Comparison of ENCODE assay signal across 8 cellular contexts in the genomic region with DNA sequence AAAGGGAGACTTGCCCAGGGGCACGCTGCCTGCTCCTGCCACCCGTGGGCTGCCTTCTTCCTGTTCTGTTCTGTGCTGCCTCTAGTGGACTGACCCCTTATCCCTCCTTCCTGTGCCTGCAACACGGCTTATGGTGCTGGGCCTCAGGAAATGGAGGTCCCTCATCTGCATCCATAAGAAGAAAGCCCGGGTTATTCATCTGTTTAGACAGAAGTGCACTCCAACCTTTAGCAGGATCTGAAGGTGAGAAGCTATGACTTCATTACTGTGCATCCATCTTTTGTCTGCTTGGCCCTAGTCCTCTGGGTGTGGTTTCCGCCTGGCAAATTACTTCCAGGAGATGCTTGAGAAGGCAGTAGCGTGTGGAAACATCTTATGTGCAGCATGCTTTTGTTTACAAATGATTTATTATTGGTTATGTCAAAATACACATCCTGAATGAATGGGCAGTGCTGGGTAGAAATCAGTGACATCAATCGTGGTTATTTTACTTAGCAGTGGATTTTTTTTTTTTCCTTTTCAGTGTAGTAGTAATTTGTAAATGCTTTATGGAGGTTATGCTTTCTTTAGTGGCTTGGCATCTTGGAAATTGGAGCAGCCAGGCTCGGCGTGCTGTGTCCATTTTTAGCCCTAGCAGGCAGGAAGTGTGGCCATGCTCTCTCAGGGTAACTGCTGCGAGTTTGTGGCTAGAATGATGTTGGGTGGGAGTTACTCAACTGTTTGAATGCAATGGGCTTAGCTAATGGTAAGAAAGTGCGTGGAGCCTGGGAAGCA. TPM values are rescaled to one million over a fixed set of nuclear protein-coding genes. Genes with fewer than 3 reads are reported as not detected.
A peak's percentile ranks its signal among the peaks of the same experiment; 100 is the strongest.
DNase-seq lines count a peak whose midpoint lies in the region; ATAC-seq and TF ChIP-seq lines count a peak whose summit lies in the region.
"Had no signal": no experiment of that assay in that cellular context is flagged by ENCODE, and none has a peak within 500 bp of the region (broad histone marks: within the 10 kb centered on the region; RNA-seq: fewer than 3 reads in every experiment).

No MANE protein-coding gene starts in this region.

- H3K9me3 ChIP-seq in GM23248 (ENCODE audit: low read depth) (no peaks in the 10 kb centered on the region), OCI-LY7 (ENCODE audit: low read length) (no peaks in the 10 kb centered on the region)

- H3K9me2 ChIP-seq in GM23248 (ENCODE audit: insufficient read depth) (no peaks in the 10 kb centered on the region), OCI-LY7 (ENCODE audit: insufficient read depth, low read length) (no peaks in the 10 kb centered on the region)

- peak; percentile 86 for DNase-seq in GM23248
- peak; percentile 28 for DNase-seq in OCI-LY7 (ENCODE audit: low spot score)
- no peak for DNase-seq in foreskin fibroblast
- no peak for DNase-seq in DMS114 treated with DMSO at 0.1 percent for 48 hours (lab: John Stamatoyannopoulos, UW; ENCODE audit: unreplicated experiment)
- DNase-seq in NCI-H1105 (lab: John Stamatoyannopoulos, UW) = no peak
- DNase-seq: KG1 had no signal

- no peaks in the 10 kb centered on the region for H3K36me3 ChIP-seq in GM23248 (ENCODE audit: low read depth)
- no peaks in the 10 kb centered on the region for H3K36me3 ChIP-seq in OCI-LY7 (ENCODE audit: insufficient read depth, low read length)

- ATAC-seq in GM21619 (IDR thresholded peaks at IDR 0.05; ENCODE audit: unreplicated experiment) = no peak

- H3K4me1 ChIP-seq in GM23248 (ENCODE audit: insufficient read depth) (peaks cover 43% of the 10 kb centered on the region), OCI-LY7 (ENCODE audit: insufficient read depth, low read length, poor library complexity, severe bottlenecking) (no peaks in the 10 kb centered on the region)

- CTCF ChIA-PET in OCI-LY7 (lab: Charles Lee; ENCODE audit: unreplicated experiment) = interaction anchor here (0.5 kb wide), 1 partner anchor 66 kb away, joined by 3 read pairs; no protein-coding TSS in a partner anchor

- peak overlapping the region; percentile 47 for H3K4me2 ChIP-seq in GM23248 (ENCODE audit: unreplicated experiment)
- no peak overlapping the region for H3K4me2 ChIP-seq in OCI-LY7 (ENCODE audit: low read length)

- POLR2A ChIA-PET in OCI-LY7 (lab: Charles Lee) = no interaction called here

- peaks cover 27% of the 10 kb centered on the region for H3F3A ChIP-seq in GM23248 (ENCODE audit: insufficient read depth)

- peaks cover 4% of the 10 kb centered on the region for H3K79me2 ChIP-seq in GM23248 (ENCODE audit: insufficient read depth)
- no peaks in the 10 kb centered on the region for H3K79me2 ChIP-seq in OCI-LY7 (ENCODE audit: insufficient read depth, low read depth, low read length)

- H3K4me3 ChIP-seq in GM23248 (peak overlapping the region; percentile 22; the same call in 1 of the 2 replicates), OCI-LY7 (ENCODE audit: low read depth, low read length, poor library complexity, severe bottlenecking) (no peak overlapping the region), foreskin fibroblast (ENCODE audit: low read depth in 1 of 2, low read length in 2 of 2) (no peak overlapping the region), skin epidermis (no peak overlapping the region)

- H2AFZ ChIP-seq in GM23248 = peak overlapping the region; percentile 62
- H2AFZ ChIP-seq in OCI-LY7 (ENCODE audit: low read length) = 0 out of 2 replicates have a peak overlapping the region, but pooled peaks have one; percentile 22

- no peaks in the 10 kb centered on the region for H4K20me1 ChIP-seq in GM23248 (ENCODE audit: insufficient read depth)
- no peaks in the 10 kb centered on the region for H4K20me1 ChIP-seq in OCI-LY7 (ENCODE audit: insufficient read depth, low read length)

- H3K27me3 ChIP-seq in GM23248 (replicated peaks; ENCODE audit: insufficient read depth) = no peaks in the 10 kb centered on the region

- in situ Hi-C loops in GM23248 (cut with MboI) = no loop called here

- BruUV-seq in OCI-LY7 (replicated peaks; lab: Mats Ljungman, UMichigan) = no TSS peak

- peak; percentile 56 for TF ChIP-seq CTCF in OCI-LY7 (conservative IDR thresholded peaks at IDR 0.05; ENCODE audit: low read length)
- TF ChIP-seq CTCF in foreskin fibroblast (IDR thresholded peaks at IDR 0.05; ENCODE audit: low read depth, low read length) = peak; percentile 26

- H3K9ac ChIP-seq in GM23248 = peak overlapping the region; percentile 54

- H3K27ac ChIP-seq in GM23248 (peak overlapping the region; percentile 79), OCI-LY7 (ENCODE audit: low read depth, low read length, poor library complexity, severe bottlenecking) (no peak overlapping the region), skin epidermis (peak overlapping the region in 13 of 21 experiments; percentile 3 to 77 (median 46))

- intact Hi-C loops in OCI-LY7 (cut with micrococcal nuclease; ENCODE audit: unreplicated experiment) = no loop called here

- 16 to 17% methylated on average over 11 of the region's 11 CpGs for WGBS in GM23248 (ENCODE audit: low coverage in 1 of 2, low lambda C conversion rate in 2 of 2, missing lambda C conversion rate in 2 of 2), 2 experiments

RNA-seq across cellular contexts. Expression of gene PTPRE, which starts 12.7 kb away (rescaled TPM):
- 2.7 and 3.0 TPM in 2 replicates for total RNA-seq in GM23248 (2014; rRNA removed; shearing (Covaris generic))
- polyA plus RNA-seq in GM23248 (2016; fragmentation: Nextera tagmentation; extraction: Ambion mirVana) = 4.0 and 4.7 TPM in 2 replicates
- 6.8 and 7.1 TPM in 2 replicates for total RNA-seq in OCI-LY7 (2014; rRNA removed; shearing (Covaris generic))
- 8.3 and 11.7 TPM in 2 replicates for total RNA-seq in OCI-LY7 (2022)

RNA-seq across cellular contexts. Expression of gene CLRN3, which starts 26.9 kb away (rescaled TPM):
- total RNA-seq in GM23248 (2014; rRNA removed; shearing (Covaris generic)) = not detected in 2 replicates
- not detected in 2 replicates for polyA plus RNA-seq in GM23248 (2016; fragmentation: Nextera tagmentation; extraction: Ambion mirVana)
- not detected in 2 replicates for total RNA-seq in OCI-LY7 (2014; rRNA removed; shearing (Covaris generic))
- total RNA-seq in OCI-LY7 (2022) = not detected in 2 replicates

Comparison
In these comparisons a context has a peak if more than half of its experiments do, and no peak if none do; other contexts are left out.
1. DNase-seq: peak in GM23248 (single experiment) and OCI-LY7 (single experiment); none in foreskin fibroblast (0 of 2), DMS114 treated with DMSO at 0.1 percent for 48 hours (single experiment) and NCI-H1105 (single experiment).